In genomic region chrX:137051978-137052640, GRCh38 we compare ENCODE assay signal across 9 cellular contexts. TPM values are rescaled to one million over a fixed set of nuclear protein-coding genes. Genes with fewer than 3 reads are reported as not detected.
DNase-seq lines count a peak whose midpoint lies in the region; ATAC-seq and TF ChIP-seq lines count a peak whose summit lies in the region.
"Had no signal": no experiment of that assay in that cellular context is flagged by ENCODE, and none has a peak within 500 bp of the region (broad histone marks: within the 10 kb centered on the region; RNA-seq: fewer than 3 reads in every experiment).

No MANE protein-coding gene starts in this region.

- CTCF ChIA-PET in CD8-positive, alpha-beta T cell (lab: Charles Lee), result interaction anchor here (0.6 to 1.9 kb wide), 9 partner anchors 9 to 193 kb away, joined by 3 to 8 read pairs (median 3); no protein-coding TSS in a partner anchor
- CTCF ChIA-PET in OCI-LY7 (lab: Charles Lee; ENCODE audit: unreplicated experiment), result no interaction called here

- peak overlapping the region; percentile 85 for H3K4me3 Mint-ChIP-seq in CD8-positive, alpha-beta T cell
- peak overlapping the region; percentile 86 for H3K4me3 Mint-ChIP-seq in activated T-cell treated with anti-CD3 and anti-CD28 coated beads, Interleukin-2, amount 50 U/mL, for 4 hours
- H3K4me3 Mint-ChIP-seq in neural progenitor cell, result peak overlapping the region; percentile 88
- peak overlapping the region; percentile 89 to 92 for H3K4me3 Mint-ChIP-seq in stimulated activated naive CD8-positive, alpha-beta T cell treated with anti-CD3 and anti-CD28 coated beads, Interleukin-15, amount 100 ng/mL, for 72 hours

- no peak overlapping the region for H3K27ac Mint-ChIP-seq in CD8-positive, alpha-beta T cell
- H3K27ac Mint-ChIP-seq in neural progenitor cell, result peak overlapping the region; percentile 61
- peak overlapping the region in 1 of 2 donors; percentile 89 for H3K27ac Mint-ChIP-seq in stimulated activated naive CD8-positive, alpha-beta T cell treated with anti-CD3 and anti-CD28 coated beads, Interleukin-15, amount 100 ng/mL, for 72 hours

- no peaks in the 10 kb centered on the region for H3F3A ChIP-seq in neural progenitor cell (ENCODE audit: low read depth)

- H3K9ac ChIP-seq in neural progenitor cell, result no peak overlapping the region

- H3K4me1 Mint-ChIP-seq in CD8-positive, alpha-beta T cell (ENCODE audit: low read depth), result peaks cover 13% of the 10 kb centered on the region
- peaks cover 2% of the 10 kb centered on the region for H3K4me1 Mint-ChIP-seq in activated T-cell treated with anti-CD3 and anti-CD28 coated beads, Interleukin-2, amount 50 U/mL, for 4 hours (ENCODE audit: low read depth)
- H3K4me1 Mint-ChIP-seq in neural progenitor cell, result peaks cover 13% of the 10 kb centered on the region
- H3K4me1 Mint-ChIP-seq in stimulated activated naive CD8-positive, alpha-beta T cell treated with anti-CD3 and anti-CD28 coated beads, Interleukin-15, amount 100 ng/mL, for 72 hours, result peaks cover 19% of the 10 kb centered on the region

- no peaks in the 10 kb centered on the region for H3K36me3 ChIP-seq in CD8-positive, alpha-beta T cell (ENCODE audit: insufficient read depth, low read length)
- H3K36me3 ChIP-seq in OCI-LY7 (ENCODE audit: insufficient read depth, low read length), result no peaks in the 10 kb centered on the region
- no peaks in the 10 kb centered on the region for H3K36me3 ChIP-seq in neural progenitor cell

- H3K79me2 ChIP-seq in OCI-LY7 (ENCODE audit: insufficient read depth, low read depth, low read length) (no peaks in the 10 kb centered on the region), neural progenitor cell (ENCODE audit: low read depth) (no peaks in the 10 kb centered on the region)

- TF ChIP-seq CTCF in CD8-positive, alpha-beta T cell (IDR thresholded peaks at IDR 0.05), result peak; percentile 74
- peak; percentile 79 for TF ChIP-seq CTCF in OCI-LY7 (conservative IDR thresholded peaks at IDR 0.05; ENCODE audit: low read length)
- TF ChIP-seq CTCF in fibroblast of pulmonary artery (IDR thresholded peaks at IDR 0.05; ENCODE audit: low read length, missing control alignments), result peak; percentile 70
- TF ChIP-seq CTCF in neural progenitor cell (IDR thresholded peaks at IDR 0.05), result peak; percentile 76

- no peaks in the 10 kb centered on the region for H3K27me3 ChIP-seq in CD8-positive, alpha-beta T cell (ENCODE audit: insufficient read depth, low read length)
- peaks cover 80% of the 10 kb centered on the region for H3K27me3 ChIP-seq in neural progenitor cell

- no peak overlapping the region for H3K27ac ChIP-seq in CD8-positive, alpha-beta T cell (ENCODE audit: low read depth, low read length)
- H3K27ac ChIP-seq in OCI-LY7 (ENCODE audit: low read depth, low read length, poor library complexity, severe bottlenecking), result no peak overlapping the region
- H3K27ac ChIP-seq in neural progenitor cell, result no peak overlapping the region
- H3K27ac ChIP-seq: epithelial cell of prostate had no signal

- peaks cover 7% of the 10 kb centered on the region for H3K4me1 ChIP-seq in CD8-positive, alpha-beta T cell (ENCODE audit: insufficient read depth, low read length)
- H3K4me1 ChIP-seq in OCI-LY7 (ENCODE audit: insufficient read depth, low read length, poor library complexity, severe bottlenecking), result no peaks in the 10 kb centered on the region
- no peaks in the 10 kb centered on the region for H3K4me1 ChIP-seq in neural progenitor cell

- no peaks in the 10 kb centered on the region for H4K20me1 ChIP-seq in OCI-LY7 (ENCODE audit: insufficient read depth, low read length)
- H4K20me1 ChIP-seq in neural progenitor cell (ENCODE audit: low read depth), result no peaks in the 10 kb centered on the region

- H3K9me3 Mint-ChIP-seq in CD8-positive, alpha-beta T cell, result no peaks in the 10 kb centered on the region
- no peaks in the 10 kb centered on the region for H3K9me3 Mint-ChIP-seq in activated T-cell treated with anti-CD3 and anti-CD28 coated beads, Interleukin-2, amount 50 U/mL, for 4 hours
- peaks cover 7% of the 10 kb centered on the region for H3K9me3 Mint-ChIP-seq in neural progenitor cell
- H3K9me3 Mint-ChIP-seq in stimulated activated naive CD8-positive, alpha-beta T cell treated with anti-CD3 and anti-CD28 coated beads, Interleukin-15, amount 100 ng/mL, for 72 hours, result no peaks in the 10 kb centered on the region

- POLR2A ChIA-PET in CD8-positive, alpha-beta T cell (lab: Charles Lee), result no interaction called here
- POLR2A ChIA-PET in OCI-LY7 (lab: Charles Lee), result interaction anchor here (0.6 kb wide), 1 partner anchor 869 kb away, joined by 4 read pairs; no protein-coding TSS in a partner anchor

- no peaks in the 10 kb centered on the region for H3K9me2 ChIP-seq in OCI-LY7 (ENCODE audit: insufficient read depth, low read length)

- peak overlapping the region; percentile 50 for H3K4me3 ChIP-seq in CD8-positive, alpha-beta T cell (ENCODE audit: low read depth, low read length)
- H3K4me3 ChIP-seq in OCI-LY7 (ENCODE audit: low read depth, low read length, poor library complexity, severe bottlenecking) (peak overlapping the region; percentile 65), fibroblast of pulmonary artery (replicated peaks; ENCODE audit: low read depth, low read length) (peak overlapping the region; percentile 52), neural progenitor cell (peak overlapping the region; percentile 48)

- BruUV-seq in OCI-LY7 (replicated peaks; lab: Mats Ljungman, UMichigan), result no TSS peak

- intact Hi-C loops in CD8-positive, alpha-beta T cell (cut with DNase I, micrococcal nuclease), result loop anchor here (1.0 to 10.0 kb wide), 6 partner anchors 97 to 1077 kb away; partner anchors contain the start of genes MMGT1 (in 1 of the 2) and SLC9A6 (in 1 of the 2)
- intact Hi-C loops in OCI-LY7 (cut with micrococcal nuclease; ENCODE audit: unreplicated experiment), result loop anchor here (1.0 kb wide), 1 partner anchor 97 kb away; no protein-coding TSS in a partner anchor

- no peaks in the 10 kb centered on the region for H3K9me3 ChIP-seq in CD8-positive, alpha-beta T cell (ENCODE audit: low read length)
- H3K9me3 ChIP-seq in OCI-LY7 (ENCODE audit: low read length), result no peaks in the 10 kb centered on the region
- H3K9me3 ChIP-seq in neural progenitor cell (ENCODE audit: low read depth), result no peaks in the 10 kb centered on the region

- H3K4me2 ChIP-seq in OCI-LY7 (ENCODE audit: low read length), result peak overlapping the region; percentile 81
- H3K4me2 ChIP-seq in neural progenitor cell, result peak overlapping the region; percentile 72

- H3K36me3 Mint-ChIP-seq in CD8-positive, alpha-beta T cell, result no peaks in the 10 kb centered on the region
- no peaks in the 10 kb centered on the region for H3K36me3 Mint-ChIP-seq in activated T-cell treated with anti-CD3 and anti-CD28 coated beads, Interleukin-2, amount 50 U/mL, for 4 hours (ENCODE audit: insufficient read depth)
- no peaks in the 10 kb centered on the region for H3K36me3 Mint-ChIP-seq in neural progenitor cell

- DNase-seq in CD8-positive, alpha-beta T cell, result peak; percentile 62 to 86 (median 77)
- DNase-seq in OCI-LY7 (ENCODE audit: low spot score) (peak; percentile 71), fibroblast of pulmonary artery (ENCODE audit: low read depth) (peak; percentile 47), neural progenitor cell (ENCODE audit: low spot score) (peak; percentile 77)
- DNase-seq in activated T-cell treated with anti-CD3 and anti-CD28 coated beads, Interleukin-2, amount 50 U/mL, for 4 hours, result peak; percentile 82
- peak; percentile 80 to 81 for DNase-seq in stimulated activated naive CD8-positive, alpha-beta T cell treated with anti-CD3 and anti-CD28 coated beads, Interleukin-15, amount 100 ng/mL, for 72 hours

- H2AFZ ChIP-seq in OCI-LY7 (ENCODE audit: low read length) (peak overlapping the region; percentile 92; the same call in 1 of the 2 replicates), neural progenitor cell (replicated peaks) (no peak overlapping the region)

- peaks cover 27% of the 10 kb centered on the region for H3K27me3 Mint-ChIP-seq in CD8-positive, alpha-beta T cell (ENCODE audit: low read depth)
- peaks cover 12% of the 10 kb centered on the region for H3K27me3 Mint-ChIP-seq in activated T-cell treated with anti-CD3 and anti-CD28 coated beads, Interleukin-2, amount 50 U/mL, for 4 hours (ENCODE audit: low read depth)
- peaks cover 10% of the 10 kb centered on the region for H3K27me3 Mint-ChIP-seq in neural progenitor cell (ENCODE audit: insufficient read depth, low read depth)
- H3K27me3 Mint-ChIP-seq in stimulated activated naive CD8-positive, alpha-beta T cell treated with anti-CD3 and anti-CD28 coated beads, Interleukin-15, amount 100 ng/mL, for 72 hours, result peaks cover 63% of the 10 kb centered on the region

- peak; percentile 96 for ATAC-seq in CD8-positive, alpha-beta T cell
- ATAC-seq in GM19452 (IDR thresholded peaks at IDR 0.05; ENCODE audit: unreplicated experiment) (peak; percentile 97), HG03521 (IDR thresholded peaks at IDR 0.05; ENCODE audit: unreplicated experiment) (peak; percentile 96)
- ATAC-seq in activated T-cell treated with anti-CD3 and anti-CD28 coated beads, Interleukin-2, amount 50 U/mL, for 4 hours, result peak; percentile 87 to 93
- peak; percentile 91 for ATAC-seq in stimulated activated naive CD8-positive, alpha-beta T cell treated with anti-CD3 and anti-CD28 coated beads, Interleukin-15, amount 100 ng/mL, for 72 hours

RNA-seq across cellular contexts. Expression of gene GPR101, which starts 18.3 kb away (rescaled TPM):
- total RNA-seq in CD8-positive, alpha-beta T cell, result under 1 TPM; 0.22 to 0.73 TPM
- total RNA-seq in OCI-LY7 (2014; rRNA removed; shearing (Covaris generic)), result not detected in 2 replicates
- total RNA-seq in OCI-LY7 (2022) (not detected in 2 replicates), neural progenitor cell (ENCODE audit: low replicate concordance) (not detected in 2 replicates)
- total RNA-seq in activated T-cell treated with anti-CD3 and anti-CD28 coated beads, Interleukin-2, amount 50 U/mL, for 4 hours, result not detected
